13 cellular contexts compared by ENCODE assay signal in genomic region chr19:50327013-50327412, GRCh38. TPM values are rescaled to one million over a fixed set of nuclear protein-coding genes. Genes with fewer than 3 reads are reported as not detected.
DNase-seq lines count a peak whose midpoint lies in the region; ATAC-seq and TF ChIP-seq lines count a peak whose summit lies in the region.
"Had no signal": no experiment of that assay in that cellular context is flagged by ENCODE, and none has a peak within 500 bp of the region (broad histone marks: within the 10 kb centered on the region; RNA-seq: fewer than 3 reads in every experiment).

No MANE protein-coding gene starts in this region.

- H3K9me3 Mint-ChIP-seq in activated T-cell treated with anti-CD3 and anti-CD28 coated beads, Interleukin-2, amount 50 U/mL, for 72 hours, result peaks cover 0 to 5% of the 10 kb centered on the region in 2 donors
- peaks cover 28% of the 10 kb centered on the region for H3K9me3 Mint-ChIP-seq in glutamatergic neuron (ENCODE audit: unreplicated experiment)
- H3K9me3 Mint-ChIP-seq in stimulated activated effector memory CD8-positive, alpha-beta T cell treated with anti-CD3 and anti-CD28 coated beads, Interleukin-12 subunit alpha, Interleukin-12 subunit beta, amount 100 ng/mL, for 72 hours, result peaks cover 5% of the 10 kb centered on the region

- H3K27ac Mint-ChIP-seq in activated T-cell treated with anti-CD3 and anti-CD28 coated beads, Interleukin-2, amount 50 U/mL, for 72 hours, result no peak overlapping the region
- H3K27ac Mint-ChIP-seq in glutamatergic neuron (ENCODE audit: unreplicated experiment), result peak overlapping the region; percentile 60
- H3K27ac Mint-ChIP-seq in stimulated activated effector memory CD8-positive, alpha-beta T cell treated with anti-CD3 and anti-CD28 coated beads, Interleukin-12 subunit alpha, Interleukin-12 subunit beta, amount 100 ng/mL, for 72 hours, result peak overlapping the region; percentile 76

- peaks cover 4% of the 10 kb centered on the region for H3K9me3 ChIP-seq in RWPE2 (ENCODE audit: severe bottlenecking)
- H3K9me3 ChIP-seq in upper lobe of left lung, result peaks cover 0 to 3% (median 0%) of the 10 kb centered on the region in 4 donors

- H3K27me3 ChIP-seq in RWPE2 (ENCODE audit: insufficient read depth, poor library complexity, severe bottlenecking) (peaks cover 45% of the 10 kb centered on the region), upper lobe of left lung (peaks cover 0 to 32% (median 1%) of the 10 kb centered on the region in 4 donors)

- no peaks in the 10 kb centered on the region for H3K4me1 ChIP-seq in RWPE2 (ENCODE audit: insufficient read depth, poor library complexity, severe bottlenecking)
- peaks cover 36 to 57% (median 45%) of the 10 kb centered on the region in 4 donors for H3K4me1 ChIP-seq in upper lobe of left lung

- no peak for ATAC-seq in activated T-cell treated with anti-CD3 and anti-CD28 coated beads, Interleukin-2, amount 50 U/mL, for 72 hours (replicated peaks in 1 of 2)
- ATAC-seq in RWPE2 (ENCODE audit: low read depth) (no peak), upper lobe of left lung (ENCODE audit: low FRiP score in 2 of 2) (no peak)
- no peak for ATAC-seq in stimulated activated effector memory CD8-positive, alpha-beta T cell treated with anti-CD3 and anti-CD28 coated beads, Interleukin-12 subunit alpha, Interleukin-12 subunit beta, amount 100 ng/mL, for 72 hours

- no peak for TF ChIP-seq POLR2A in upper lobe of left lung (IDR thresholded peaks at IDR 0.05)

- H3K36me3 Mint-ChIP-seq in activated T-cell treated with anti-CD3 and anti-CD28 coated beads, Interleukin-2, amount 50 U/mL, for 72 hours (ENCODE audit: insufficient read depth in 2 of 2), result peaks cover 10 to 18% of the 10 kb centered on the region in 2 donors
- H3K36me3 Mint-ChIP-seq in glutamatergic neuron (ENCODE audit: unreplicated experiment), result peaks cover 10% of the 10 kb centered on the region
- H3K36me3 Mint-ChIP-seq in stimulated activated effector memory CD8-positive, alpha-beta T cell treated with anti-CD3 and anti-CD28 coated beads, Interleukin-12 subunit alpha, Interleukin-12 subunit beta, amount 100 ng/mL, for 72 hours, result peaks cover 45% of the 10 kb centered on the region

- 40 to 47% methylated on average over 3 to 4 of the region's 4 CpGs for WGBS in upper lobe of left lung, 2 donors

- H3K4me3 ChIP-seq in RWPE2 (ENCODE audit: severe bottlenecking) (no peak overlapping the region), upper lobe of left lung (no peak overlapping the region)
- H3K4me3 ChIP-seq: SJSA1 had no signal

- H3K36me3 ChIP-seq in RWPE2 (ENCODE audit: low read depth) (no peaks in the 10 kb centered on the region), upper lobe of left lung (peaks cover 0 to 4% (median 0%) of the 10 kb centered on the region in 4 donors)
- H3K36me3 ChIP-seq: esophagus squamous epithelium, SJSA1 had no signal

- H3K4me1 Mint-ChIP-seq in activated T-cell treated with anti-CD3 and anti-CD28 coated beads, Interleukin-2, amount 50 U/mL, for 72 hours (ENCODE audit: low read depth), result peaks cover 58% of the 10 kb centered on the region
- peaks cover 30% of the 10 kb centered on the region for H3K4me1 Mint-ChIP-seq in glutamatergic neuron (ENCODE audit: low read depth, unreplicated experiment)
- peaks cover 64% of the 10 kb centered on the region for H3K4me1 Mint-ChIP-seq in stimulated activated effector memory CD8-positive, alpha-beta T cell treated with anti-CD3 and anti-CD28 coated beads, Interleukin-12 subunit alpha, Interleukin-12 subunit beta, amount 100 ng/mL, for 72 hours

- peaks cover 57% of the 10 kb centered on the region for H3K27me3 Mint-ChIP-seq in activated T-cell treated with anti-CD3 and anti-CD28 coated beads, Interleukin-2, amount 50 U/mL, for 72 hours (ENCODE audit: low read depth)
- H3K27me3 Mint-ChIP-seq in glutamatergic neuron (ENCODE audit: unreplicated experiment), result peaks cover 28% of the 10 kb centered on the region

- no peak for TF ChIP-seq EP300 in upper lobe of left lung (IDR thresholded peaks at IDR 0.05)

- H3K4me3 Mint-ChIP-seq in activated T-cell treated with anti-CD3 and anti-CD28 coated beads, Interleukin-2, amount 50 U/mL, for 72 hours, result peak overlapping the region; percentile 61 to 85
- peak overlapping the region; percentile 73 for H3K4me3 Mint-ChIP-seq in glutamatergic neuron (ENCODE audit: unreplicated experiment)
- H3K4me3 Mint-ChIP-seq in stimulated activated effector memory CD8-positive, alpha-beta T cell treated with anti-CD3 and anti-CD28 coated beads, Interleukin-12 subunit alpha, Interleukin-12 subunit beta, amount 100 ng/mL, for 72 hours, result peak overlapping the region; percentile 67

- H3K27ac ChIP-seq in RWPE2 (ENCODE audit: poor library complexity, severe bottlenecking) (no peak overlapping the region), upper lobe of left lung (no peak overlapping the region)
- H3K27ac ChIP-seq: esophagus squamous epithelium, SJSA1 had no signal

- no peak for DNase-seq in activated T-cell treated with anti-CD3 and anti-CD28 coated beads, Interleukin-2, amount 50 U/mL, for 72 hours
- no peak for DNase-seq in activated T-cell treated with anti-CD3 and anti-CD28 coated beads, Interleukin-2, amount 50 U/mL, for 1 hour
- peak; percentile 7 for DNase-seq in RWPE2 (ENCODE audit: low spot score)
- DNase-seq in glutamatergic neuron, result no peak
- DNase-seq in stimulated activated effector memory CD8-positive, alpha-beta T cell treated with anti-CD3 and anti-CD28 coated beads, Interleukin-12 subunit alpha, Interleukin-12 subunit beta, amount 100 ng/mL, for 72 hours (ENCODE audit: low spot score in 2 of 2), result no peak
- no peak for DNase-seq in upper lobe of left lung
- no peak for DNase-seq in ureter (ENCODE audit: low spot score)
- DNase-seq in NCI-H2081 treated with DMSO at 0.1 percent for 48 hours (lab: John Stamatoyannopoulos, UW), result no peak
- DNase-seq: DMS53; esophagus squamous epithelium; NK-92 treated with Interleukin-12 subunit alpha and Interleukin-12 subunit beta, amount 100 ng/mL, for 24 hours had no signal

- no peak for TF ChIP-seq CTCF in RWPE2 (IDR thresholded peaks at IDR 0.05; ENCODE audit: poor library complexity, severe bottlenecking)
- no peak for TF ChIP-seq CTCF in glutamatergic neuron (IDR thresholded peaks at IDR 0.05; ENCODE audit: partially characterized antibody, unreplicated experiment)
- TF ChIP-seq CTCF in upper lobe of left lung (IDR thresholded peaks at IDR 0.05), result no peak

RNA-seq across cellular contexts. Expression of gene KCNC3, which starts 2.2 kb away (rescaled TPM):
- total RNA-seq in activated T-cell treated with anti-CD3 and anti-CD28 coated beads, Interleukin-2, amount 50 U/mL, for 72 hours, result 1 to 10 TPM; 5.2 to 8.3 TPM
- total RNA-seq in glutamatergic neuron (ENCODE audit: unreplicated experiment), result 10.6 TPM
- 10 to 100 TPM in 4 of 6 donors, 1 to 10 TPM in 2; 3.8 to 15.7 (median 12.2) TPM for total RNA-seq in upper lobe of left lung
- total RNA-seq in ureter, result 22.4 TPM
- total RNA-seq: M059J, SJSA1 had no signal

RNA-seq across cellular contexts. Expression of gene NAPSA, which starts 38.4 kb away (rescaled TPM):
- 10 to 100 TPM; 43.2 to 53.3 TPM for total RNA-seq in activated T-cell treated with anti-CD3 and anti-CD28 coated beads, Interleukin-2, amount 50 U/mL, for 72 hours
- total RNA-seq in glutamatergic neuron (ENCODE audit: unreplicated experiment), result 0.88 TPM
- 1,000 to 10,000 TPM; 1,043 to 3,140 (median 1,660) TPM for total RNA-seq in upper lobe of left lung
- 1.1 TPM for total RNA-seq in ureter
- total RNA-seq: SJSA1 had no signal

RNA-seq across cellular contexts. Expression of gene NR1H2, which starts 49.2 kb away (rescaled TPM):
- total RNA-seq in activated T-cell treated with anti-CD3 and anti-CD28 coated beads, Interleukin-2, amount 50 U/mL, for 72 hours, result 10 to 100 TPM; 68.2 to 80.1 TPM
- total RNA-seq in glutamatergic neuron (ENCODE audit: unreplicated experiment), result 28.3 TPM
- 100 to 1,000 TPM in 4 of 6 donors, 10 to 100 TPM in 2; 98.3 to 170 (median 123) TPM for total RNA-seq in upper lobe of left lung
- total RNA-seq in ureter, result 64.5 TPM

RNA-seq across cellular contexts. Expression of gene POLD1, which starts 57.1 kb away (rescaled TPM):
- 100 to 1,000 TPM; 133 to 162 TPM for total RNA-seq in activated T-cell treated with anti-CD3 and anti-CD28 coated beads, Interleukin-2, amount 50 U/mL, for 72 hours
- total RNA-seq in glutamatergic neuron (ENCODE audit: unreplicated experiment), result 38.9 TPM
- total RNA-seq in upper lobe of left lung, result 10 to 100 TPM; 20.5 to 66.0 (median 44.0) TPM
- 17.0 TPM for total RNA-seq in ureter

Comparison
In these comparisons a context has a peak if more than half of its experiments do, and no peak if none do; other contexts are left out.
1. RNA of gene NAPSA, which starts 38.4 kb away (total RNA-seq): 1,043 to 3,140 TPM in upper lobe of left lung and 43.2 to 53.3 TPM in activated T-cell treated with anti-CD3 and anti-CD28 coated beads, Interleukin-2, amount 50 U/mL, for 72 hours; 1.1 TPM in ureter (single experiment) and 0.88 TPM in glutamatergic neuron (single experiment); every median in the first group is over 10 times any median in the second.
2. Peak in every context shown above with its lines, with median percentiles within 50 percentile points of each other: H3K4me3 Mint-ChIP-seq.